2 cellular contexts compared by ENCODE assay signal in the genomic region with DNA sequence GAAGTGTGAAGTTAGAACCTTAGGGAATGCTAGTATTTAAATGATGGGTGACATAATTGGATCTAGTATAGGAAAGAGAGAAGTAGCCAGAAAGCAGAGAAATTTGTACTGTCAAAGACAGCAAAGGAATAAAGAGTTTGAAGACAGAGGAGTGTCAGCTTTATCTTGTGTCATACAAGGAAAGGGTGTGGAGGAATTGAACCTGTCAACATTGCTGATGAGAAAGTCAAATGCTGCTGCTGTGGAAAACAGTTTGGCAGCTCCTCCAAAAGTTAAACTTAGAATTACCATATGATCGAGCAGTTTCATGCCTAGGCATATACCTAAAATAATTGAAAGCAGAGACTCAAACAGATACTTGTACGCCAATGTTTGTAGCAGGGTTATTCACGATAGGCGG.
TF ChIP-seq lines count a peak whose summit lies in the region.

No MANE protein-coding gene starts in this region.

TF ChIP-seq in GM23338, 12 proteins besides CTCF, POLR2A, EP300 and RAD21 (continued from another document):
- TF ChIP-seq, protein P1, sequence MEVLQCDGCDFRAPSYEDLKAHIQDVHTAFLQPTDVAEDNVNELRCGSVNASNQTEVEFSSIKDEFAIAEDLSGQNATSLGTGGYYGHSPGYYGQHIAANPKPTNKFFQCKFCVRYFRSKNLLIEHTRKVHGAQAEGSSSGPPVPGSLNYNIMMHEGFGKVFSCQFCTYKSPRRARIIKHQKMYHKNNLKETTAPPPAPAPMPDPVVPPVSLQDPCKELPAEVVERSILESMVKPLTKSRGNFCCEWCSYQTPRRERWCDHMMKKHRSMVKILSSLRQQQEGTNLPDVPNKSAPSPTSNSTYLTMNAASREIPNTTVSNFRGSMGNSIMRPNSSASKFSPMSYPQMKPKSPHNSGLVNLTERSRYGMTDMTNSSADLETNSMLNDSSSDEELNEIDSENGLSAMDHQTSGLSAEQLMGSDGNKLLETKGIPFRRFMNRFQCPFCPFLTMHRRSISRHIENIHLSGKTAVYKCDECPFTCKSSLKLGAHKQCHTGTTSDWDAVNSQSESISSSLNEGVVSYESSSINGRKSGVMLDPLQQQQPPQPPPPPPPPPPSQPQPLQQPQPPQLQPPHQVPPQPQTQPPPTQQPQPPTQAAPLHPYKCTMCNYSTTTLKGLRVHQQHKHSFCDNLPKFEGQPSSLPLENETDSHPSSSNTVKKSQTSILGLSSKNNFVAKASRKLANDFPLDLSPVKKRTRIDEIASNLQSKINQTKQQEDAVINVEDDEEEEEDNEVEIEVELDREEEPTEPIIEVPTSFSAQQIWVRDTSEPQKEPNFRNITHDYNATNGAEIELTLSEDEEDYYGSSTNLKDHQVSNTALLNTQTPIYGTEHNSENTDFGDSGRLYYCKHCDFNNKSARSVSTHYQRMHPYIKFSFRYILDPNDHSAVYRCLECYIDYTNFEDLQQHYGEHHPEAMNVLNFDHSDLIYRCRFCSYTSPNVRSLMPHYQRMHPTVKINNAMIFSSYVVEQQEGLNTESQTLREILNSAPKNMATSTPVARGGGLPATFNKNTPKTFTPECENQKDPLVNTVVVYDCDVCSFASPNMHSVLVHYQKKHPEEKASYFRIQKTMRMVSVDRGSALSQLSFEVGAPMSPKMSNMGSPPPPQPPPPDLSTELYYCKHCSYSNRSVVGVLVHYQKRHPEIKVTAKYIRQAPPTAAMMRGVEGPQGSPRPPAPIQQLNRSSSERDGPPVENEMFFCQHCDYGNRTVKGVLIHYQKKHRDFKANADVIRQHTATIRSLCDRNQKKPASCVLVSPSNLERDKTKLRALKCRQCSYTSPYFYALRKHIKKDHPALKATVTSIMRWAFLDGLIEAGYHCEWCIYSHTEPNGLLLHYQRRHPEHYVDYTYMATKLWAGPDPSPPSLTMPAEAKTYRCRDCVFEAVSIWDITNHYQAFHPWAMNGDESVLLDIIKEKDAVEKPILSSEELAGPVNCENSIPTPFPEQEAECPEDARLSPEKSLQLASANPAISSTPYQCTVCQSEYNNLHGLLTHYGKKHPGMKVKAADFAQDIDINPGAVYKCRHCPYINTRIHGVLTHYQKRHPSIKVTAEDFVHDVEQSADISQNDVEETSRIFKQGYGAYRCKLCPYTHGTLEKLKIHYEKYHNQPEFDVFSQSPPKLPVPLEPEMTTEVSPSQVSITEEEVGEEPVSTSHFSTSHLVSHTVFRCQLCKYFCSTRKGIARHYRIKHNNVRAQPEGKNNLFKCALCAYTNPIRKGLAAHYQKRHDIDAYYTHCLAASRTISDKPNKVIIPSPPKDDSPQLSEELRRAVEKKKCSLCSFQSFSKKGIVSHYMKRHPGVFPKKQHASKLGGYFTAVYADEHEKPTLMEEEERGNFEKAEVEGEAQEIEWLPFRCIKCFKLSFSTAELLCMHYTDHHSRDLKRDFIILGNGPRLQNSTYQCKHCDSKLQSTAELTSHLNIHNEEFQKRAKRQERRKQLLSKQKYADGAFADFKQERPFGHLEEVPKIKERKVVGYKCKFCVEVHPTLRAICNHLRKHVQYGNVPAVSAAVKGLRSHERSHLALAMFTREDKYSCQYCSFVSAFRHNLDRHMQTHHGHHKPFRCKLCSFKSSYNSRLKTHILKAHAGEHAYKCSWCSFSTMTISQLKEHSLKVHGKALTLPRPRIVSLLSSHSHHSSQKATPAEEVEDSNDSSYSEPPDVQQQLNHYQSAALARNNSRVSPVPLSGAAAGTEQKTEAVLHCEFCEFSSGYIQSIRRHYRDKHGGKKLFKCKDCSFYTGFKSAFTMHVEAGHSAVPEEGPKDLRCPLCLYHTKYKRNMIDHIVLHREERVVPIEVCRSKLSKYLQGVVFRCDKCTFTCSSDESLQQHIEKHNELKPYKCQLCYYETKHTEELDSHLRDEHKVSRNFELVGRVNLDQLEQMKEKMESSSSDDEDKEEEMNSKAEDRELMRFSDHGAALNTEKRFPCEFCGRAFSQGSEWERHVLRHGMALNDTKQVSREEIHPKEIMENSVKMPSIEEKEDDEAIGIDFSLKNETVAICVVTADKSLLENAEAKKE (CRISPR knock-in tag; IDR thresholded peaks at IDR 0.05) = no peak
- TF ChIP-seq, protein P2, sequence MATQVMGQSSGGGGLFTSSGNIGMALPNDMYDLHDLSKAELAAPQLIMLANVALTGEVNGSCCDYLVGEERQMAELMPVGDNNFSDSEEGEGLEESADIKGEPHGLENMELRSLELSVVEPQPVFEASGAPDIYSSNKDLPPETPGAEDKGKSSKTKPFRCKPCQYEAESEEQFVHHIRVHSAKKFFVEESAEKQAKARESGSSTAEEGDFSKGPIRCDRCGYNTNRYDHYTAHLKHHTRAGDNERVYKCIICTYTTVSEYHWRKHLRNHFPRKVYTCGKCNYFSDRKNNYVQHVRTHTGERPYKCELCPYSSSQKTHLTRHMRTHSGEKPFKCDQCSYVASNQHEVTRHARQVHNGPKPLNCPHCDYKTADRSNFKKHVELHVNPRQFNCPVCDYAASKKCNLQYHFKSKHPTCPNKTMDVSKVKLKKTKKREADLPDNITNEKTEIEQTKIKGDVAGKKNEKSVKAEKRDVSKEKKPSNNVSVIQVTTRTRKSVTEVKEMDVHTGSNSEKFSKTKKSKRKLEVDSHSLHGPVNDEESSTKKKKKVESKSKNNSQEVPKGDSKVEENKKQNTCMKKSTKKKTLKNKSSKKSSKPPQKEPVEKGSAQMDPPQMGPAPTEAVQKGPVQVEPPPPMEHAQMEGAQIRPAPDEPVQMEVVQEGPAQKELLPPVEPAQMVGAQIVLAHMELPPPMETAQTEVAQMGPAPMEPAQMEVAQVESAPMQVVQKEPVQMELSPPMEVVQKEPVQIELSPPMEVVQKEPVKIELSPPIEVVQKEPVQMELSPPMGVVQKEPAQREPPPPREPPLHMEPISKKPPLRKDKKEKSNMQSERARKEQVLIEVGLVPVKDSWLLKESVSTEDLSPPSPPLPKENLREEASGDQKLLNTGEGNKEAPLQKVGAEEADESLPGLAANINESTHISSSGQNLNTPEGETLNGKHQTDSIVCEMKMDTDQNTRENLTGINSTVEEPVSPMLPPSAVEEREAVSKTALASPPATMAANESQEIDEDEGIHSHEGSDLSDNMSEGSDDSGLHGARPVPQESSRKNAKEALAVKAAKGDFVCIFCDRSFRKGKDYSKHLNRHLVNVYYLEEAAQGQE (IDR thresholded peaks at IDR 0.05; ENCODE audit: unreplicated experiment) = no peak
- TF ChIP-seq NANOG (IDR thresholded peaks at IDR 0.05; ENCODE audit: borderline replicate concordance) = no peak
- no peak for TF ChIP-seq JUNB (IDR thresholded peaks at IDR 0.05; ENCODE audit: unreplicated experiment)
- TF ChIP-seq EZH2 (IDR thresholded peaks at IDR 0.05; ENCODE audit: low read depth, unreplicated experiment) = no peak
- no peak for TF ChIP-seq ZNF114 (CRISPR knock-in tag; IDR thresholded peaks at IDR 0.05)
- TF ChIP-seq EZH2phosphoT487 (IDR thresholded peaks at IDR 0.05; ENCODE audit: unreplicated experiment) = no peak
- TF ChIP-seq STAT1 (IDR thresholded peaks at IDR 0.05; ENCODE audit: unreplicated experiment) = no peak
- TF ChIP-seq ZNF331 (CRISPR knock-in tag; IDR thresholded peaks at IDR 0.05; ENCODE audit: low read depth) = no peak

TF ChIP-seq in WTC11, 78 proteins besides CTCF, POLR2A, EP300 and RAD21 (continued from another document):
- TF ChIP-seq, protein P3, sequence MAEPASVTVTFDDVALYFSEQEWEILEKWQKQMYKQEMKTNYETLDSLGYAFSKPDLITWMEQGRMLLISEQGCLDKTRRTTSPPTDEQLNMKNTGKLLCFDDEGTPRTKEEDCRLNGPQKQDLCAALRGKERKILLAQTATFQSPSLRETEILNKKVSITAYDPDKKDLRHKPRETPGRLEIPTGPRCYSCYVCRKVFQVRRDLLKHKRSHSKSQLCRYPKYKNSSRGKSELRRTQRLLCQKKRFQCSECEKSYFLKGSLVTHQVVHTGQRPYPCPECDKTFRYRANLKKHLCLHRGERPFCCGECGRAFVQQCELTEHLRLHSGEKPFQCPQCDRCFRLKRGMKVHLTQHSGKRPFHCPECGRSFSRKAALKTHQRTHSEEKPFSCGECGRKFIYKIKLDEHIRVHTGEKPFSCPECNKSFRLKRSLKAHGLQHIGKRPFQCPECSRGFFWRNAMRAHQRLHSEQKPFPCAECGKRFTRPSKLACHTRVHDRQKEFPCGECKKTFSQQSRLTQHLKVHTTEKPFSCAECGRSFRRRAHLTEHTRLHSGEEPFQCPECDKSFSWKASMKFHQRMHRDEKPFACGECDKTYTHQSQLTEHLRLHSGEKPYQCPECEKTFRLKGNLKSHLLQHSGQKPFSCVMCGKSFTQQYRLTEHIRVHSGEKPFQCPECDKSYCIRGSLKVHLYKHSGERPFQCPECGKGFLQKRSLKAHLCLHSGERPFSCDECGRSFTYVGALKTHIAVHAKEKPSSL (CRISPR knock-in tag; conservative IDR thresholded peaks at IDR 0.05) = no peak
- TF ChIP-seq MXD4 (CRISPR knock-in tag; IDR thresholded peaks at IDR 0.05; ENCODE audit: borderline replicate concordance) (no peak), GTF2I (CRISPR knock-in tag; conservative IDR thresholded peaks at IDR 0.05) (no peak), NFE2L1 (CRISPR knock-in tag; IDR thresholded peaks at IDR 0.05) (no peak)
- TF ChIP-seq, protein P4, sequence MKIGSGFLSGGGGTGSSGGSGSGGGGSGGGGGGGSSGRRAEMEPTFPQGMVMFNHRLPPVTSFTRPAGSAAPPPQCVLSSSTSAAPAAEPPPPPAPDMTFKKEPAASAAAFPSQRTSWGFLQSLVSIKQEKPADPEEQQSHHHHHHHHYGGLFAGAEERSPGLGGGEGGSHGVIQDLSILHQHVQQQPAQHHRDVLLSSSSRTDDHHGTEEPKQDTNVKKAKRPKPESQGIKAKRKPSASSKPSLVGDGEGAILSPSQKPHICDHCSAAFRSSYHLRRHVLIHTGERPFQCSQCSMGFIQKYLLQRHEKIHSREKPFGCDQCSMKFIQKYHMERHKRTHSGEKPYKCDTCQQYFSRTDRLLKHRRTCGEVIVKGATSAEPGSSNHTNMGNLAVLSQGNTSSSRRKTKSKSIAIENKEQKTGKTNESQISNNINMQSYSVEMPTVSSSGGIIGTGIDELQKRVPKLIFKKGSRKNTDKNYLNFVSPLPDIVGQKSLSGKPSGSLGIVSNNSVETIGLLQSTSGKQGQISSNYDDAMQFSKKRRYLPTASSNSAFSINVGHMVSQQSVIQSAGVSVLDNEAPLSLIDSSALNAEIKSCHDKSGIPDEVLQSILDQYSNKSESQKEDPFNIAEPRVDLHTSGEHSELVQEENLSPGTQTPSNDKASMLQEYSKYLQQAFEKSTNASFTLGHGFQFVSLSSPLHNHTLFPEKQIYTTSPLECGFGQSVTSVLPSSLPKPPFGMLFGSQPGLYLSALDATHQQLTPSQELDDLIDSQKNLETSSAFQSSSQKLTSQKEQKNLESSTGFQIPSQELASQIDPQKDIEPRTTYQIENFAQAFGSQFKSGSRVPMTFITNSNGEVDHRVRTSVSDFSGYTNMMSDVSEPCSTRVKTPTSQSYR (CRISPR knock-in tag; IDR thresholded peaks at IDR 0.05) = no peak
